8 cellular contexts compared by ENCODE assay signal in the genomic region with DNA sequence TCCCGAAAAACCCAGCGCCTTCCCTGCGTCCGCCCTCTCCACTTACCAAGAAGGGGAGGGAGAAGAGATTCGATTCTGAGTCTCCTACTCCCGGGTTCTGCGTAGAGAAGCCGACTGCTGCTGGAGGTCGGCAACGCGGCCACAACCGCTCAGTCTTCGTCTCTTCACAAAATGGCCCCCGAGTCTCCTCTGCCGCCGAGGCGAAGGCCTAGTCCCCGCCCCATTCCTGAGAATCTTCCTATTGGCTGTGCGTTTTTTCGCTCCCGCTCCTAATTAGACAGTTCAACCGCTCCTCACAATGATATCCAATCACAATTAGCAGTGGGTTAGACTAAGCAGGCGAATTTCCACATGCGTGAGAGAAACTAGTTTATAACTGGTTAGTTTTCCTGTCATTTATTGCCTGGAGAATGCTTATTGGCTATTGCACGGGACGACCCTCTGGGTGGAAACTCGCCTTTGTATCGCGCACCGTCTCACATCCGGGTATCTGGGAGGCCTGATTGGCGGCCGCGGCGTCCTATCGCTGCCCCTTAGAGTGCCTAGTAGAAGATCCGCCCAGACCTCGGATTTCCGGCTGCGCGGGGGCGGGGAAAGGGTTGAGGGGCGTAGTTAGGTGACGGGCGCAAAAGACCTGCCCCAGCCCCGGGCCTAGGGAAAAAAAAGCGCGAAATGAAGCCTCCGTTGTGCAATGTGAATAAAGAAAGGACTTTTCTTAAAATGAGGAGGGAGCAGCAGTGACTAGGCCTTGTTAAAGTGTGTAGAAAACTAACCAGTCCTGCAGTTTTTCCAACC. TPM values are rescaled to one million over a fixed set of nuclear protein-coding genes. Genes with fewer than 3 reads are reported as not detected.
A peak's percentile ranks its signal among the peaks of the same experiment; 100 is the strongest.
DNase-seq lines count a peak whose midpoint lies in the region; ATAC-seq and TF ChIP-seq lines count a peak whose summit lies in the region.

Gene HNRNPC, minus strand, starts transcription at position 191 of the 795 bp plus-strand sequence. CDS start 35,249 bp downstream, outside the sequence.

- ATAC-seq in GM21717 (IDR thresholded peaks at IDR 0.05; ENCODE audit: unreplicated experiment): peak; percentile 88

- DNase-seq in DMS153 treated with DMSO at 0.1 percent for 48 hours (lab: John Stamatoyannopoulos, UW; ENCODE audit: unreplicated experiment) (peak; percentile 99), KBM-7 (peak; percentile 100), epithelial cell of proximal tubule (ENCODE audit: low read depth) (peak; percentile 100), mucosa of gallbladder (ENCODE audit: low spot score) (peak; percentile 100)
- DNase-seq in activated T-cell treated with anti-CD3 and anti-CD28 coated beads, Interleukin-2, amount 50 U/mL, for 24 hours: peak; percentile 100
- DNase-seq in stimulated activated CD8-positive, alpha-beta memory T cell treated with anti-CD3 and anti-CD28 coated beads, Interleukin-4, amount 100 ng/mL, for 4 hours (ENCODE audit: low read depth in 2 of 2, low spot score in 1 of 2): peak; percentile 100

- H3K36me3 Mint-ChIP-seq in activated T-cell treated with anti-CD3 and anti-CD28 coated beads, Interleukin-2, amount 50 U/mL, for 24 hours (ENCODE audit: low read depth): peaks cover 53% of the 10 kb centered on the region

- peak within 1 kb of the TSS; percentile 84 for H3K4me3 ChIP-seq in epithelial cell of proximal tubule (ENCODE audit: low read depth, low read length)

- H3K27me3 Mint-ChIP-seq in activated T-cell treated with anti-CD3 and anti-CD28 coated beads, Interleukin-2, amount 50 U/mL, for 24 hours: no peaks in the 10 kb centered on the region

- H3K4me3 Mint-ChIP-seq in activated T-cell treated with anti-CD3 and anti-CD28 coated beads, Interleukin-2, amount 50 U/mL, for 24 hours: peak within 1 kb of the TSS; percentile 99

- H3K4me1 Mint-ChIP-seq in activated T-cell treated with anti-CD3 and anti-CD28 coated beads, Interleukin-2, amount 50 U/mL, for 24 hours (ENCODE audit: low read depth): peaks cover 26% of the 10 kb centered on the region

- peak within 1 kb of the TSS; percentile 100 for H3K27ac Mint-ChIP-seq in activated T-cell treated with anti-CD3 and anti-CD28 coated beads, Interleukin-2, amount 50 U/mL, for 24 hours

- no peak for TF ChIP-seq CTCF in epithelial cell of proximal tubule (conservative IDR thresholded peaks at IDR 0.05; ENCODE audit: low read depth, low read length)

- in situ Hi-C loops in KBM-7 (cut with MboI; ENCODE audit: low pct_unique_long_range_greater_than_20kb, low sequenced_read_pairs): no loop called here

- no peaks in the 10 kb centered on the region for H3K9me3 Mint-ChIP-seq in activated T-cell treated with anti-CD3 and anti-CD28 coated beads, Interleukin-2, amount 50 U/mL, for 24 hours

TF ChIP-seq in PFSK-1, 5 proteins besides CTCF, POLR2A, EP300 and RAD21:
- TF ChIP-seq FOXP2 (optimal IDR thresholded peaks at IDR 0.05; ENCODE audit: borderline replicate concordance, extremely low read depth, extremely low read length, insufficient read depth): no peak
- TF ChIP-seq POLR2AphosphoS5 (IDR thresholded peaks at IDR 0.05; ENCODE audit: low read depth, low read length): peak; percentile 86
- no peak for TF ChIP-seq SIN3A (IDR thresholded peaks at IDR 0.05; ENCODE audit: borderline replicate concordance, insufficient read depth, low read length)
- TF ChIP-seq REST (IDR thresholded peaks at IDR 0.05; ENCODE audit: insufficient read depth in 1 of 2, low read depth in 2 of 2, low read length in 2 of 2): 0 out of 4 replicates have a peak, but pooled peaks of 1 of the 2 experiments have one; percentile 28
- TF ChIP-seq TAF1 (IDR thresholded peaks at IDR 0.05; ENCODE audit: borderline replicate concordance, insufficient read depth, low read length): peak; percentile 90; the same call in 1 of the 2 replicates

RNA-seq across cellular contexts. Expression of gene HNRNPC, which starts in this region (rescaled TPM):
- 320 TPM for polyA plus RNA-seq in PFSK-1 (2012; ENCODE audit: insufficient read length, low read depth)
- 755 and 938 TPM in 2 replicates for total RNA-seq in epithelial cell of proximal tubule
- total RNA-seq in mucosa of gallbladder: 402 TPM

Comparison
In these comparisons a context has a peak if more than half of its experiments do, and no peak if none do; other contexts are left out.
1. Peak in every context shown above with its lines: DNase-seq, ATAC-seq and H3K4me3 ChIP-seq.